Comparison of ENCODE assay signal across 8 cellular contexts in the genomic region with DNA sequence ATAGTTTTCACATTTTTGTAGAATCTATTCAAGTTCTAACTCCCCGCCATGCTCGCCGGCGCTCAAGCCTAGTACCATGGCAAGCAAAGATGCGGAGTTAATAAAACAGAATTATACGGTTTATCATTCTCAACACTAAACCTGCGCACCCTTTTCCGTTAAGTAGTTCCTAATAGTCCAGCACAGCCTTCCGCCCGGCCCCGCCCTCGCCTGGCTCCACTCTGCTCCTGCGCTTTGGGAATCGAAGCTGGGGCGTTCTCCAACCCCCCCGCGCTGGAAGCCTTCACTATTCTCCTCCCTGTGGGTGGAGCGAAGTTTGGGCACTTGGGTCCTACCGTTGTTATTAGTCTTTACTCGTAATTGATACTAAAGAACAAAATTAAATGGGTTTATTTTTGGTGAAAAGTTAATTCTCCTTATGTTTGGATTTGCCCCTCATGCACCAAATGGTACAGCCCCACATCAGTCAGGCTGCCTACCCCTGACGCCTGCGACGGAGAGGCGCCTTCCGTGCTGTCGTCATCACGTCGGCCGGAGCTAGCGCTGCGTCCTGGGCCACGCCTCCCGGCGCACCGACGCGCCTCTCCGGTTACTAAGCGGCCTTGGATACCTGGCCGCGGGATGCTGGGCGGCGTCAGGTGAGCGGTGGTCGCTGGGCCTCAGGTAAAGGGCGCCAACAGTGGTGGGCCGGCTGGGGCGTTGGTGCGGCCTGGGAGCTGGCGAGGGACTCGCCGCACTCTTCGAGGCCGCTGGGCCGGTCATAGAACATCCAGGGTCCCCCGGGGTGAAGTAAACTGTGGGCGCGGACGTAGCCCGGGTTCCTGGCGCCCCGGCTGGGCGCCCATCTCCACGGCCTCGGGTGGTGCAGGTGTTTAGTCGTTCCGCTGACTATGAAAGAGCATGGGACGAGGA. TPM values are rescaled to one million over a fixed set of nuclear protein-coding genes. Genes with fewer than 3 reads are reported as not detected.
A peak's percentile ranks its signal among the peaks of the same experiment; 100 is the strongest.
DNase-seq lines count a peak whose midpoint lies in the region; ATAC-seq, FAIRE-seq and TF ChIP-seq lines count a peak whose summit lies in the region.

IFT52 (plus strand) TSS at position 546 of the 912 bp plus-strand sequence. CDS start 3,762 bp downstream, outside the sequence.

- H3K27me3 ChIP-seq in ACC112 (ENCODE audit: insufficient read depth, low read length) (no peaks in the 10 kb centered on the region), bronchial epithelial cell (ENCODE audit: control insufficient read depth, insufficient read depth, low read length) (no peaks in the 10 kb centered on the region), smooth muscle cell (ENCODE audit: low read depth) (no peaks in the 10 kb centered on the region)

- H3K27ac ChIP-seq in ACC112 (ENCODE audit: low read depth, low read length): peak within 1 kb of the TSS; percentile 91
- H3K27ac ChIP-seq in smooth muscle cell (ENCODE audit: low read depth): peak within 1 kb of the TSS; percentile 79

- ATAC-seq in GM18870 (IDR thresholded peaks at IDR 0.05; ENCODE audit: unreplicated experiment) (peak; percentile 92), HG03135 (IDR thresholded peaks at IDR 0.05; ENCODE audit: unreplicated experiment) (peak; percentile 96)

- H3K4me1 ChIP-seq in ACC112 (ENCODE audit: control insufficient read depth, insufficient read depth, low read length, unreplicated experiment) (peaks cover 10% of the 10 kb centered on the region), smooth muscle cell (ENCODE audit: low read depth) (peaks cover 13% of the 10 kb centered on the region)

- H3K4me3 ChIP-seq in ACC112 (ENCODE audit: low read depth, low read length) (peak within 1 kb of the TSS; percentile 92), WI38 (ENCODE audit: low read depth, low read length) (peak within 1 kb of the TSS; percentile 75), bronchial epithelial cell (ENCODE audit: low read depth, low read length) (peak within 1 kb of the TSS; percentile 78), smooth muscle cell (peak within 1 kb of the TSS; percentile 79)

- H3K36me3 ChIP-seq in ACC112 (ENCODE audit: insufficient read depth, low read length): peaks cover 4% of the 10 kb centered on the region; the same call in 1 of the 2 replicates
- H3K36me3 ChIP-seq in bronchial epithelial cell (ENCODE audit: control insufficient read depth, insufficient read depth, low read length): no peaks in the 10 kb centered on the region
- H3K36me3 ChIP-seq in smooth muscle cell (ENCODE audit: low read depth): peaks cover 3% of the 10 kb centered on the region

- FAIRE-seq in bronchial epithelial cell (lab: Jason Lieb, UNC): no peak

- peak within 1 kb of the TSS; percentile 78 for H3K9ac ChIP-seq in smooth muscle cell (ENCODE audit: low read depth)

- TF ChIP-seq CTCF in WI38 (IDR thresholded peaks at IDR 0.05; ENCODE audit: low read depth, low read length) (no peak), bronchial epithelial cell (IDR thresholded peaks at IDR 0.05; ENCODE audit: insufficient read depth, low read length, severe bottlenecking) (no peak), smooth muscle cell (IDR thresholded peaks at IDR 0.05; ENCODE audit: borderline replicate concordance, insufficient read depth, poor library complexity, severe bottlenecking) (no peak)

- H3K79me2 ChIP-seq in ACC112 (ENCODE audit: control insufficient read depth, insufficient read depth, low read length, unreplicated experiment): peaks cover 21% of the 10 kb centered on the region
- peaks cover 30% of the 10 kb centered on the region for H3K79me2 ChIP-seq in smooth muscle cell (ENCODE audit: low read depth)

- H3K9me3 ChIP-seq in smooth muscle cell (replicated peaks; ENCODE audit: low read depth): no peaks in the 10 kb centered on the region

- H2AFZ ChIP-seq in ACC112 (ENCODE audit: low read length, unreplicated experiment) (peak within 1 kb of the TSS; percentile 99), smooth muscle cell (ENCODE audit: low read depth) (peak within 1 kb of the TSS; percentile 96)

- H3F3A ChIP-seq in smooth muscle cell (ENCODE audit: low read depth): no peaks in the 10 kb centered on the region

- H4K20me1 ChIP-seq in smooth muscle cell (ENCODE audit: low read depth): no peaks in the 10 kb centered on the region

- peak; percentile 96 for DNase-seq in NCI-H2227 (lab: John Stamatoyannopoulos, UW; ENCODE audit: unreplicated experiment)
- peak; percentile 86 for DNase-seq in bronchial epithelial cell (ENCODE audit: low read depth)
- peak; percentile 97 for DNase-seq in iPS-NIHi11 (ENCODE audit: low spot score)
- DNase-seq in smooth muscle cell (lab: John Stamatoyannopoulos, UW; ENCODE audit: unreplicated experiment): peak; percentile 72

- peak within 1 kb of the TSS; percentile 98 for H3K4me2 ChIP-seq in smooth muscle cell

- WGBS in smooth muscle cell (ENCODE audit: low lambda C conversion rate): under 1% methylated on average over 68 of the region's 68 CpGs

RNA-seq across cellular contexts. Expression of gene IFT52, which starts in this region (rescaled TPM):
- total RNA-seq in bronchial epithelial cell (22.6 and 23.8 TPM in 2 replicates), smooth muscle cell (46.0 and 46.5 TPM in 2 replicates)
- polyA plus RNA-seq in smooth muscle cell: 36.1 and 51.0 TPM in 2 replicates

Comparison
In these comparisons a context has a peak if more than half of its experiments do, and no peak if none do; other contexts are left out.
1. Peak in every context shown above with its lines: DNase-seq, ATAC-seq, H3K4me3 ChIP-seq and H3K27ac ChIP-seq.